Comparison of ENCODE assay signal across 2 cellular contexts in the genomic region with DNA sequence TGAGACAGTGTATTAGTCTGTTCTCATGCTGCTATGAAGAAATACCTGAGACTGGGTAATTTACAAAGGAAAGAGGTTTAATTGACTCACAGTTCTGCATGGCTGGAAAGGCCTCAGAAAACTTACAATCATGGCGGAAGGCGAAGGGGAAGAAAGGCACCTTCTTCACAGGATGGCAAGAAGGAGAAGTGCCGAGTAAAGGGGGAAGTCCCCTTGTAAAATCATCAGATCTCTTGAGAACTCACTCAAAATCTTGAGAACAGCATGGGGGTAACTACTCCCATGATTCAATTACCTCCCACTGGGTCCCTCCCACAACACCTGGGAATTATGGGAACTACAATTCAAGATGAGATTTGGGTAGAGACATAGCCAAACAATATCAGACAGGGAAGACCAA. TPM values are rescaled to one million over a fixed set of nuclear protein-coding genes. Genes with fewer than 3 reads are reported as not detected.
"Had no signal": no experiment of that assay in that cellular context is flagged by ENCODE, and none has a peak within 500 bp of the region (broad histone marks: within the 10 kb centered on the region; RNA-seq: fewer than 3 reads in every experiment).

No MANE protein-coding gene starts in this region.

RNA-seq across cellular contexts. Expression of gene TNIP3, which starts 41.7 kb away (rescaled TPM):
- polyA plus RNA-seq: cardiac muscle cell, endothelial cell of umbilical vein had no signal
